In the genomic region with DNA sequence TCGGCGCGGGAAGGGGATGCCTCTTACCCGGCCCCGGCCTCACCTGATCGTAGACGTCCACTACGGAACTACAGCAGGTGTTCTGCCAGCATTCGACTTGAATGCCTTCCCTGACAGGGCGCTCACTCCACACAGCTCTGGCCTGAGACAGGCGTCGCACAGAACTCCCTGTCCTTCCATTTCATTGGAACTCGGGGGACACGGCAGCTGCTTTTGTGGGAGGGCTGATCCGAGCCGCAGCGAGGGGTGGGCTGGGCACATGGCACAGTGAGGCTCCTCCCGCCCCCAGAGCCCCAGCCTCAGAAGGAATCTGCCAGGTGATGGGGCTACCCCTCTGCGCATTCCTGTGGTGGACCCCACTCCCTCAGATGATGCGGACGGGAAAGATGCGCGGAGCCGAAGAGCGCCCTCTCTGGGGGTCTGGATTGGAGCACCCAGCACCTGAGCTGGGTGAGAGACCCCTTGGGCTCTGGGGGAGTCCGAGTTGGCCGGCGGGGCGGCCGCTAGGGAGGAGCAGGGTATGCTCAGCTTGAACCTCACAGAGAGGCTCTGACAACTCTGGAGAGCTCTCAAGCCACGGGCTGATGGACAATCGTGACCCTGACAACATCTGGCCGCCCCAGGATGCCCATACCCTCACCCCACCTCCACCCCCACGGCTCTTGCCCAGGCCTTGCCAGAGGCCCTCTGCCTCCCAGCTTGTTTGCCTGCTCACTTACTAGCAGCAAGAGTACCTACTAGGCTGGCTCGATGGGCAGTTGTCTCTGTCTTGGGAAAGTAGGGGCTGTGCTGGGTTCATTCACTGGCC, we compare ENCODE assay signal across 9 cellular contexts. TPM values are rescaled to one million over a fixed set of nuclear protein-coding genes. Genes with fewer than 3 reads are reported as not detected.
DNase-seq lines count a peak whose midpoint lies in the region; ATAC-seq and TF ChIP-seq lines count a peak whose summit lies in the region.
"Had no signal": no experiment of that assay in that cellular context is flagged by ENCODE, and none has a peak within 500 bp of the region (broad histone marks: within the 10 kb centered on the region; RNA-seq: fewer than 3 reads in every experiment).

No MANE protein-coding gene starts in this region.

- H3K79me1 ChIP-seq in H9 (ENCODE audit: insufficient read depth, low read depth, low read length, poor library complexity, severe bottlenecking) = no peaks in the 10 kb centered on the region

- H4K20me1 ChIP-seq in H9 (ENCODE audit: control insufficient read depth, insufficient read depth, insufficient read length) = no peaks in the 10 kb centered on the region

- no peaks in the 10 kb centered on the region; a peak in 1 of 5 replicates for H3K9me3 Mint-ChIP-seq in H9
- no peaks in the 10 kb centered on the region for H3K9me3 Mint-ChIP-seq in activated T-cell treated with anti-CD3 and anti-CD28 coated beads, Interleukin-2, amount 50 U/mL, for 24 hours

- peaks cover 71% of the 10 kb centered on the region for H3K27me3 Mint-ChIP-seq in H9 (ENCODE audit: low read depth)
- peaks cover 26% of the 10 kb centered on the region for H3K27me3 Mint-ChIP-seq in activated T-cell treated with anti-CD3 and anti-CD28 coated beads, Interleukin-2, amount 50 U/mL, for 24 hours

- no peak overlapping the region for H4K91ac ChIP-seq in H9 (ENCODE audit: insufficient read length, low read depth, low read length)

- H3K18ac ChIP-seq in H9 (ENCODE audit: insufficient read length, low read depth, low read length) = no peak overlapping the region

- no peak overlapping the region; a peak in 1 of 7 replicates for H3K27ac Mint-ChIP-seq in H9
- no peak overlapping the region for H3K27ac Mint-ChIP-seq in activated T-cell treated with anti-CD3 and anti-CD28 coated beads, Interleukin-2, amount 50 U/mL, for 24 hours

- peak overlapping the region; percentile 47 to 74 for H3K4me3 Mint-ChIP-seq in H9
- H3K4me3 Mint-ChIP-seq in activated T-cell treated with anti-CD3 and anti-CD28 coated beads, Interleukin-2, amount 50 U/mL, for 24 hours = peak overlapping the region; percentile 18

- H3K4me1 ChIP-seq in H9 (ENCODE audit: insufficient read depth, low read length) (no peaks in the 10 kb centered on the region; the same call in 1 of the 2 replicates), psoas muscle (no peaks in the 10 kb centered on the region), testis (no peaks in the 10 kb centered on the region)

- no peak for ATAC-seq in left ventricle myocardium superior
- ATAC-seq in psoas muscle = no peak

- H3K4me3 ChIP-seq in psoas muscle = peak overlapping the region; percentile 53
- no peak overlapping the region for H3K4me3 ChIP-seq in testis

- H2AFZ ChIP-seq in H9 (ENCODE audit: low read length) = no peak overlapping the region

- peak overlapping the region; percentile 19 for H3K4me2 ChIP-seq in H9 (ENCODE audit: insufficient read depth, insufficient read length, low read length)

- no peak overlapping the region for H3T11ph ChIP-seq in H9 (ENCODE audit: low read length)

- no peak overlapping the region for H4K8ac ChIP-seq in H9 (replicated peaks; ENCODE audit: insufficient read length, low read depth, low read length)

- H3K23ac ChIP-seq in H9 (ENCODE audit: insufficient read length, low read depth, low read length) = no peak overlapping the region

- no peak overlapping the region for H2BK5ac ChIP-seq in H9 (ENCODE audit: insufficient read length, low read length)

- H2AK5ac ChIP-seq in H9 (ENCODE audit: insufficient read length, low read length) = no peak overlapping the region

- no peak overlapping the region for H4K5ac ChIP-seq in H9 (ENCODE audit: insufficient read length, low read depth, low read length)

- H2BK15ac ChIP-seq in H9 (ENCODE audit: low read depth, low read length) = no peak overlapping the region

- H3K27me3 ChIP-seq in H9 (ENCODE audit: insufficient read depth, low read length) (peaks cover 19% of the 10 kb centered on the region; the same call in 1 of the 2 replicates), psoas muscle (ENCODE audit: insufficient read depth in 3 of 3, low read length in 2 of 3) (peaks cover 0 to 36% (median 4%) of the 10 kb centered on the region in 3 donors), testis (no peaks in the 10 kb centered on the region)

- peak; percentile 33 for DNase-seq in H9
- DNase-seq in activated T-cell treated with anti-CD3 and anti-CD28 coated beads, Interleukin-2, amount 50 U/mL, for 24 hours = peak; percentile 29
- DNase-seq in left ventricle myocardium superior = peak; percentile 12
- peak; percentile 5 to 30 for DNase-seq in psoas muscle
- no peak for DNase-seq in AML-193 (lab: John Stamatoyannopoulos, UW)
- DNase-seq in NCI-H2107 (lab: John Stamatoyannopoulos, UW) = no peak
- no peak for DNase-seq in RKO (ENCODE audit: low spot score)
- DNase-seq in testis = no peak
- DNase-seq: erythroblast had no signal

- H3K9ac ChIP-seq in H9 (ENCODE audit: extremely low read depth, insufficient read length, low read length) = no peak overlapping the region

- intact Hi-C loops in left ventricle myocardium superior (cut with micrococcal nuclease) (no loop called here), psoas muscle (cut with DNase I) (no loop called here), testis (cut with DNase I; ENCODE audit: low total_unique reads) (no loop called here)

- H3K36me3 ChIP-seq in psoas muscle (ENCODE audit: insufficient read depth in 1 of 2, low read depth in 1 of 2) (no peaks in the 10 kb centered on the region), testis (ENCODE audit: low read depth, missing control alignments) (no peaks in the 10 kb centered on the region)

- H3K9me3 ChIP-seq in H9 (ENCODE audit: control insufficient read depth, low read depth, low read length) = no peaks in the 10 kb centered on the region
- no peaks in the 10 kb centered on the region for H3K9me3 ChIP-seq in psoas muscle
- no peaks in the 10 kb centered on the region for H3K9me3 ChIP-seq in testis

- no peaks in the 10 kb centered on the region; a peak in 1 of 7 replicates for H3K36me3 Mint-ChIP-seq in H9 (ENCODE audit: insufficient read depth in 1 of 3, low read depth in 3 of 3)
- H3K36me3 Mint-ChIP-seq in activated T-cell treated with anti-CD3 and anti-CD28 coated beads, Interleukin-2, amount 50 U/mL, for 24 hours (ENCODE audit: low read depth) = no peaks in the 10 kb centered on the region

- TF ChIP-seq POLR2A in testis (IDR thresholded peaks at IDR 0.05) = no peak

- H3K27ac ChIP-seq in H9 (ENCODE audit: insufficient read length, low read depth, low read length) (no peak overlapping the region), psoas muscle (no peak overlapping the region), testis (no peak overlapping the region)

- peaks cover 13 to 18% of the 10 kb centered on the region in 2 experiments for H3K4me1 Mint-ChIP-seq in H9
- peaks cover 37% of the 10 kb centered on the region for H3K4me1 Mint-ChIP-seq in activated T-cell treated with anti-CD3 and anti-CD28 coated beads, Interleukin-2, amount 50 U/mL, for 24 hours (ENCODE audit: low read depth)

- no peak overlapping the region for H2BK120ac ChIP-seq in H9 (ENCODE audit: low read depth, low read length, poor library complexity, severe bottlenecking)

- H3K23me2 ChIP-seq in H9 (ENCODE audit: insufficient read length, low read depth, low read length, poor library complexity, severe bottlenecking) = peaks cover 8% of the 10 kb centered on the region

- TF ChIP-seq CTCF in H9 (conservative IDR thresholded peaks at IDR 0.05) (peak; percentile 58), psoas muscle (IDR thresholded peaks at IDR 0.05) (no peak), testis (IDR thresholded peaks at IDR 0.05) (no peak)

- no peak overlapping the region for H2BK20ac ChIP-seq in H9 (ENCODE audit: low read depth, low read length, poor library complexity, severe bottlenecking)

- WGBS in H9 (ENCODE audit: extremely low coverage, insufficient read length, low lambda C conversion rate) = no CpG with 5 or more reads among the region's 35 CpGs
- 18 to 23% (median 19%) methylated on average over 33 to 35 of the region's 35 CpGs for WGBS in psoas muscle, 3 donors
- WGBS in testis, 2 donors = 3 to 17% methylated on average over 8 to 35 of the region's 35 CpGs

- no peak overlapping the region for H2BK12ac ChIP-seq in H9 (ENCODE audit: insufficient read length, low read depth, low read length)

- H3K79me2 ChIP-seq in H9 (ENCODE audit: insufficient read depth, low read length) = no peaks in the 10 kb centered on the region

- H3K56ac ChIP-seq in H9 (ENCODE audit: insufficient read length, low read depth, low read length) = no peak overlapping the region

- H3K4ac ChIP-seq in H9 (ENCODE audit: low read depth, low read length) = no peak overlapping the region

- H3K14ac ChIP-seq in H9 (ENCODE audit: insufficient read depth, low read length) = no peak overlapping the region

RNA-seq across cellular contexts. Expression of gene RASGEF1A, which starts 36.6 kb away (rescaled TPM):
- total RNA-seq in H9 (2021) = 17.6 and 20.0 TPM in 2 replicates
- 2.7 TPM for total RNA-seq in left ventricle myocardium superior
- total RNA-seq in psoas muscle = under 1 TPM; 0.34 to 0.69 (median 0.41) TPM
- under 1 TPM; 0.10 to 0.46 (median 0.15) TPM for polyA plus RNA-seq in psoas muscle
- 10 to 100 TPM; 10.9 to 11.7 TPM for total RNA-seq in testis
- 7.8 TPM for polyA plus RNA-seq in testis (ENCODE audit: insufficient read depth, low read depth, low replicate concordance)

Comparison
In these comparisons a context has a peak if more than half of its experiments do, and no peak if none do; other contexts are left out.
1. DNase-seq: peak in H9 (single experiment), activated T-cell treated with anti-CD3 and anti-CD28 coated beads, Interleukin-2, amount 50 U/mL, for 24 hours (single experiment), left ventricle myocardium superior (single experiment) and psoas muscle (2 of 2); none in AML-193 (0 of 2), NCI-H2107 (single experiment), RKO (single experiment) and testis (single experiment).